In the genomic region with DNA sequence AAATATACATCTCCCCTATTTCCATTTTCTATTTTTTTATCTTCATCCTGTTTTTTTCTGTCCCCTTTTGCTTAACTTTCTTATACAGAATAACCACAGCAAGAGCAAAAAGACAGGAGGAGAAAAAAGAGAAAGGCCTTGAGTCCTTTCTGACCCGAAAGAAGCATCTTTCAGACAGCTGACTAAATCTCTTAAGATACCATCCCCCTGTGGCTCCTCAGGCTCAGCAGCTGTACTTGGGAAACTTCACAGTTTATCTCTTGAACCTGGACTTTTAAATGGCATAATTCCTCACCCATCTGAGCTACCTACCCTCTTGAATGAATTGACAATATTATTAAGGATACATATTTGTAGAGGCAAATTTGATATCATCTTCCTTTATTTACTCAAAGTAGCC, we compare ENCODE assay signal across 28 cellular contexts.
A peak's percentile ranks its signal among the peaks of the same experiment; 100 is the strongest.
DNase-seq lines count a peak whose midpoint lies in the region; ATAC-seq, FAIRE-seq and TF ChIP-seq lines count a peak whose summit lies in the region.
"Had no signal": no experiment of that assay in that cellular context is flagged by ENCODE, and none has a peak within 500 bp of the region (broad histone marks: within the 10 kb centered on the region; RNA-seq: fewer than 3 reads in every experiment).

No MANE protein-coding gene starts in this region.

- no peaks in the 10 kb centered on the region for H3K9me1 ChIP-seq in K562 (ENCODE audit: control insufficient read depth, insufficient read depth, low read length)

- H3K36me3 ChIP-seq in HUES64 (ENCODE audit: insufficient read depth, low read length) (no peaks in the 10 kb centered on the region), K562 (ENCODE audit: control insufficient read depth, insufficient read depth, low read length) (no peaks in the 10 kb centered on the region), iPS-18a (ENCODE audit: control insufficient read depth, low read depth, low read length) (no peaks in the 10 kb centered on the region)
- H3K36me3 ChIP-seq: HAP-1, sigmoid colon had no signal

- H3K4me3 Mint-ChIP-seq in activated T-cell treated with anti-CD3 and anti-CD28 coated beads, Interleukin-2, amount 50 U/mL, for 4 hours: no peak overlapping the region
- H3K4me3 Mint-ChIP-seq: activated CD4-positive, alpha-beta T cell treated with anti-CD3 and anti-CD28 coated beads for 36 hours; activated CD8-positive, alpha-beta T cell treated with anti-CD3 and anti-CD28 coated beads, Interleukin-2, amount 10 ng/mL, durations not matched to agents 7 days and 5 days; activated naive CD8-positive, alpha-beta T cell treated with anti-CD3 and anti-CD28 coated beads for 36 hours; neural crest cell; T-helper 1 cell treated with Interleukin-12 subunit alpha and Interleukin-12 subunit beta and Interleukin-4 antibody, amounts not matched to agents 30 μg/mL and 1 μg/mL, for 36 hours had no signal

- intact Hi-C loops in K562 (cut with micrococcal nuclease): no loop called here

- CTCF ChIA-PET in K562 (lab: Yijun Ruan, JAX; ENCODE audit: low intra/inter-chr PET ratio): interaction anchor here (0.6 kb wide), 1 partner anchor 252 kb away, joined by 3 read pairs; no protein-coding TSS in a partner anchor

- H3K9me3 ChIP-seq in HUES64 (ENCODE audit: insufficient read depth, low read depth, low read length) (no peaks in the 10 kb centered on the region), K562 (replicated peaks; ENCODE audit: control insufficient read depth, insufficient read depth, low read depth, low read length) (no peaks in the 10 kb centered on the region), iPS-18a (ENCODE audit: control insufficient read depth, low read depth, low read length) (no peaks in the 10 kb centered on the region)
- H3K9me3 ChIP-seq: HAP-1, sigmoid colon, SK-N-SH, testis had no signal

- no peak for TF ChIP-seq EP300 in K562 (IDR thresholded peaks at IDR 0.05; ENCODE audit: low read length)

- TF ChIP-seq RAD21 in K562 (CRISPR knock-in tag; conservative IDR thresholded peaks at IDR 0.05 in 1 of 2, IDR thresholded peaks at IDR 0.05 in 1 of 2): no peak

- POLR2A ChIA-PET in K562 (lab: Yijun Ruan, JAX): interaction anchor here (1.0 to 1.3 kb wide), 3 partner anchors 10 to 34 kb away, joined by 3 to 4 read pairs (median 3); no protein-coding TSS in a partner anchor

- no peaks in the 10 kb centered on the region for H4K20me1 ChIP-seq in K562 (replicated peaks; ENCODE audit: control insufficient read depth, insufficient read depth, low read length)

- H3K4me2 ChIP-seq in K562 (ENCODE audit: insufficient read depth, low read length): no peak overlapping the region

- H3K27me3 Mint-ChIP-seq in activated T-cell treated with anti-CD3 and anti-CD28 coated beads, Interleukin-2, amount 50 U/mL, for 4 hours (ENCODE audit: low read depth): peaks cover 8% of the 10 kb centered on the region

- no peaks in the 10 kb centered on the region for H3K4me1 Mint-ChIP-seq in activated T-cell treated with anti-CD3 and anti-CD28 coated beads, Interleukin-2, amount 50 U/mL, for 4 hours (ENCODE audit: low read depth)
- H3K4me1 Mint-ChIP-seq: activated CD4-positive, alpha-beta T cell treated with anti-CD3 and anti-CD28 coated beads for 36 hours; activated naive CD8-positive, alpha-beta T cell treated with anti-CD3 and anti-CD28 coated beads for 36 hours had no signal

- BruUV-seq in K562 (replicated peaks; lab: Mats Ljungman, UMichigan): no TSS peak

- H3K4me1 ChIP-seq in HUES64 (ENCODE audit: insufficient read depth, low read length): peaks cover 64% of the 10 kb centered on the region
- H3K4me1 ChIP-seq in K562 (replicated peaks in 1 of 2; ENCODE audit: control insufficient read depth in 2 of 2, insufficient read depth in 2 of 2, low read length in 2 of 2): peaks cover 0 to 2% of the 10 kb centered on the region in 2 experiments; a peak in 2 of 5 replicates
- H3K4me1 ChIP-seq in iPS-18a (ENCODE audit: control insufficient read depth, low read depth, low read length): peaks cover 34% of the 10 kb centered on the region
- H3K4me1 ChIP-seq: HAP-1, sigmoid colon, testis had no signal

- 76% methylated on average over 1 of the region's 1 CpG for WGBS in HUES64
- 27% methylated on average over 1 of the region's 1 CpG for WGBS in K562 (ENCODE audit: insufficient coverage, low coverage, missing lambda C conversion rate)

- H3K27ac ChIP-seq in HUES64 (ENCODE audit: low read depth, low read length) (peak overlapping the region; percentile 84), K562 (ENCODE audit: extremely low read depth, low read depth, low read length) (no peak overlapping the region), iPS-18a (ENCODE audit: low read length) (peak overlapping the region; percentile 3)
- H3K27ac ChIP-seq: sigmoid colon, testis had no signal

- no peaks in the 10 kb centered on the region for H3K79me2 ChIP-seq in K562 (ENCODE audit: control insufficient read depth, insufficient read depth, low read length)

- H3K9me3 Mint-ChIP-seq in activated T-cell treated with anti-CD3 and anti-CD28 coated beads, Interleukin-2, amount 50 U/mL, for 4 hours: peaks cover 10% of the 10 kb centered on the region
- H3K9me3 Mint-ChIP-seq: T-helper 1 cell treated with Interleukin-12 subunit alpha and Interleukin-12 subunit beta and Interleukin-4 antibody, amounts not matched to agents 30 μg/mL and 1 μg/mL, for 36 hours had no signal

- DNase-seq in K562 (ENCODE audit: extremely low read depth in 1 of 4, low spot score in 3 of 4): no peak
- no peak for DNase-seq in putamen (ENCODE audit: low spot score)
- no peak for DNase-seq in activated T-cell treated with anti-CD3 and anti-CD28 coated beads, Interleukin-2, amount 50 U/mL, for 4 hours
- no peak for DNase-seq in anterior cingulate cortex (lab: John Stamatoyannopoulos, UW)
- DNase-seq: activated CD4-positive, alpha-beta T cell treated with anti-CD3 and anti-CD28 coated beads for 36 hours; activated CD8-positive, alpha-beta T cell treated with anti-CD3 and anti-CD28 coated beads, Interleukin-2, amount 10 ng/mL, durations not matched to agents 7 days and 5 days; activated effector memory CD4-positive, alpha-beta T cell treated with Interleukin-2 at 50 U/mL for 16 hours; activated naive CD8-positive, alpha-beta T cell treated with anti-CD3 and anti-CD28 coated beads for 36 hours; EL; Kasumi-1; left cardiac atrium; NCI-H1048; NCI-H1694 treated with DMSO at 0.1 percent for 48 hours; NCI-H2171; NCI-H510A; sigmoid colon; SK-N-SH; stimulated activated naive CD4-positive, alpha-beta T cell treated with Interleukin-2 at 50 U/mL for 16 hours; testis had no signal

- no peak for TF ChIP-seq POLR2A in K562 (conservative IDR thresholded peaks at IDR 0.05)

- in situ Hi-C loops in K562 (cut with MboI): loop anchor here (25.0 kb wide), 1 partner anchor 760 kb away; a partner anchor contains a TSS

- no peak for ATAC-seq in K562
- no peak for ATAC-seq in GM21723 (IDR thresholded peaks at IDR 0.05; ENCODE audit: unreplicated experiment)
- no peak for ATAC-seq in activated T-cell treated with anti-CD3 and anti-CD28 coated beads, Interleukin-2, amount 50 U/mL, for 4 hours
- ATAC-seq: activated CD4-positive, alpha-beta T cell treated with anti-CD3 and anti-CD28 coated beads for 36 hours; activated CD8-positive, alpha-beta T cell treated with anti-CD3 and anti-CD28 coated beads, Interleukin-2, amount 10 ng/mL, durations not matched to agents 7 days and 5 days; left cardiac atrium had no signal

- no peak for TF ChIP-seq CTCF in K562 (IDR thresholded peaks at IDR 0.05 in 2 of 3, conservative IDR thresholded peaks at IDR 0.05 in 1 of 3; ENCODE audit: insufficient read depth in 2 of 3, low read depth in 1 of 3, low read length in 3 of 3)

- no peak for FAIRE-seq in K562 (lab: Jason Lieb, UNC)
- FAIRE-seq: endothelial cell of umbilical vein, GM12891, TTC549 had no signal

- H3K9ac ChIP-seq in HUES64 (ENCODE audit: low read depth, low read length) (peak overlapping the region; percentile 43; the same call in 1 of the 2 replicates), K562 (ENCODE audit: insufficient read depth in 1 of 2, low read depth in 2 of 2, low read length in 2 of 2) (no peak overlapping the region), iPS-18a (ENCODE audit: low read length) (peak overlapping the region; percentile 13)

- H3K4me3 ChIP-seq in HUES64 (ENCODE audit: low read length) (no peak overlapping the region), K562 (no peak overlapping the region), iPS-18a (ENCODE audit: low read length) (no peak overlapping the region)
- H3K4me3 ChIP-seq: HAP-1, sigmoid colon, testis had no signal

- H2AFZ ChIP-seq in K562 (ENCODE audit: low read depth, low read length): no peak overlapping the region

- H3K36me3 Mint-ChIP-seq in activated T-cell treated with anti-CD3 and anti-CD28 coated beads, Interleukin-2, amount 50 U/mL, for 4 hours (ENCODE audit: insufficient read depth): no peaks in the 10 kb centered on the region

- H3K27me3 ChIP-seq in HUES64 (ENCODE audit: insufficient read depth, low read length): no peaks in the 10 kb centered on the region
- no peaks in the 10 kb centered on the region for H3K27me3 ChIP-seq in K562 (ENCODE audit: control insufficient read depth in 2 of 2, insufficient read depth in 2 of 2, low read length in 2 of 2)
- H3K27me3 ChIP-seq in iPS-18a (ENCODE audit: control insufficient read depth, insufficient read depth, low read length): no peaks in the 10 kb centered on the region
- H3K27me3 ChIP-seq: sigmoid colon, testis had no signal

TF ChIP-seq in K562, 482 proteins besides CTCF, POLR2A, EP300 and RAD21:
- TF ChIP-seq RB1 (IDR thresholded peaks at IDR 0.05; ENCODE audit: low read depth): no peak
- TF ChIP-seq ZKSCAN1 (IDR thresholded peaks at IDR 0.05; ENCODE audit: low read depth, low read length): 0 out of 2 replicates have a peak, but pooled peaks have one; percentile 3
- no peak for TF ChIP-seq CC2D1A (IDR thresholded peaks at IDR 0.05)

Comparison
In these comparisons a context has a peak if more than half of its experiments do, and no peak if none do; other contexts are left out.
1. H3K9ac ChIP-seq: peak in HUES64 (single experiment) and iPS-18a (single experiment); none in K562 (0 of 2).